ENCODE assay signal across 8 cellular contexts in the genomic region with DNA sequence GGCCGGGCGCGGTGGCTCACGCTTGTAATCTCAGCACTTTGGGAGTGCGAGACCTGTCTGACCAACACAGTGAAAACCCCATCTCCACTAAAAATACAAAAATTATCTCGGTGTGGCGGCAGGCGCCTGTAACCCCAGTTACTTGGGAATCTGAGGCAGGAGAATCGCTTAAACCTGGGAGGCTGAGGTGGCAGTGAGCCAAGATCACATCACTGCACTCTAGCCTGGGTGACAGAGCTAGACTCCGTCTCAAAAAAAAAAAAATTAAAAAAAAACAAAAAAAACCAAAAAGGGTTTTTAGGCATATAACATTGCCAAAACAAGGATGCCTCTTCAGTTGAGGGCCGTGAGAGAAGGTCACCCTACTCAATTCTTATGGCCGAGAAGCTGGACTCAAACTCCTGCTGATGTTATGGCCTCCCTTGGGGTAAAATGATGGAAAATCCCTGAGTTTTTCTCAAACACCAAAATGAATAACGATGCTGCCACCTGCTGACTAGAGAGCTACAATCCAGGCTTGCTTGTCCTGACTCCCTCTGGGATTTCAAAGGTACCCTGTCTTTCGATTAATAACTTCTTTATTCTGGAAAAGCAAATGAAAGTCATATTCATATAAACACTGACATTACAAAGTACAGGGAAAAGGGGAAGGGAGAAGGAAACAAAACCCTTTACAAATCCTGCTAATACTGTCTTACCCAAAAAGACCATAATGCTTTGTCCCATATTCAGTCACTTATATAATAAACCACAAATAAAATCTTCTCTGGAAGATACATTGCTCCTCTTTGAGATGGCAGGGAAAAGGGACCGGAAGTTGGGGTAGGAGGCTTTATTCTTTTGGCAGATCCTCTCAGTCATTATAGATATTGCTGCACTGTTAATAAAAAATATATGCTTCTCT. TPM values are rescaled to one million over a fixed set of nuclear protein-coding genes. Genes with fewer than 3 reads are reported as not detected.
DNase-seq lines count a peak whose midpoint lies in the region; ATAC-seq and FAIRE-seq lines count a peak whose summit lies in the region.

No MANE protein-coding gene starts in this region.

- H3K4me3 ChIP-seq in Jurkat, Clone E6-1 (ENCODE audit: low read length): no peak overlapping the region
- H3K4me3 ChIP-seq in SJSA1: no peak overlapping the region

- FAIRE-seq in urothelium cell line (lab: Jason Lieb, UNC): no peak

- no peaks in the 10 kb centered on the region for H3K27me3 ChIP-seq in SJSA1 (replicated peaks)

- peaks cover 15% of the 10 kb centered on the region for H3K4me1 ChIP-seq in SJSA1 (replicated peaks)

- H3K36me3 ChIP-seq in SJSA1: peaks cover 33% of the 10 kb centered on the region

- DNase-seq in NCI-H345 (lab: John Stamatoyannopoulos, UW) (peak; percentile 53), NCI-H345 treated with DMSO at 0.1 percent for 48 hours (lab: John Stamatoyannopoulos, UW; ENCODE audit: unreplicated experiment) (no peak), SJSA1 (ENCODE audit: low read depth in 1 of 2, low spot score in 2 of 2) (peak; percentile 62 to 65), dermis microvascular lymphatic vessel endothelial cell (ENCODE audit: low read depth in 2 of 2) (peak; percentile 80 to 83), medulla oblongata (ENCODE audit: extremely low spot score) (peak; percentile 94), urothelium cell line (ENCODE audit: low spot score) (peak; percentile 70)
- peak; percentile 28 for DNase-seq in Jurkat, Clone E6-1 (ENCODE audit: low read depth, low spot score)

- H3K27ac ChIP-seq in SJSA1: no peak overlapping the region

- no peak for ATAC-seq in HG03439 (IDR thresholded peaks at IDR 0.05; ENCODE audit: unreplicated experiment)

- no peaks in the 10 kb centered on the region for H3K9me3 ChIP-seq in SJSA1 (replicated peaks)

RNA-seq across cellular contexts. Expression of a gene that starts 10.7 kb away (rescaled TPM):
- polyA plus RNA-seq in Jurkat, Clone E6-1 (2012; ENCODE audit: insufficient read depth, insufficient read length): not detected
- total RNA-seq in SJSA1 (2014; rRNA removed; shearing (Covaris generic)): 1.1 and 6.1 TPM in 2 replicates
- 5.6 and 11.4 TPM in 2 replicates for total RNA-seq in dermis microvascular lymphatic vessel endothelial cell

RNA-seq across cellular contexts. Expression of a gene that starts 40.1 kb away (rescaled TPM):
- polyA plus RNA-seq in Jurkat, Clone E6-1 (2012; ENCODE audit: insufficient read depth, insufficient read length): 65.4 TPM
- total RNA-seq in SJSA1 (2014; rRNA removed; shearing (Covaris generic)): 32.0 and 36.3 TPM in 2 replicates
- total RNA-seq in dermis microvascular lymphatic vessel endothelial cell: 18.7 and 24.0 TPM in 2 replicates

RNA-seq across cellular contexts. Expression of a gene that starts 45.6 kb away (rescaled TPM):
- not detected for polyA plus RNA-seq in Jurkat, Clone E6-1 (2012; ENCODE audit: insufficient read depth, insufficient read length)
- total RNA-seq in SJSA1 (2014; rRNA removed; shearing (Covaris generic)): not detected in 2 replicates
- not detected in 2 replicates for total RNA-seq in dermis microvascular lymphatic vessel endothelial cell

RNA-seq across cellular contexts. Expression of a gene that starts 49.9 kb away (rescaled TPM):
- 45.5 TPM for polyA plus RNA-seq in Jurkat, Clone E6-1 (2012; ENCODE audit: insufficient read depth, insufficient read length)
- 17.4 and 26.1 TPM in 2 replicates for total RNA-seq in SJSA1 (2014; rRNA removed; shearing (Covaris generic))
- 18.8 and 20.7 TPM in 2 replicates for total RNA-seq in dermis microvascular lymphatic vessel endothelial cell
